In genomic region chr3:173970206-173970605, GRCh38 we compare ENCODE assay signal across 19 cellular contexts.
DNase-seq lines count a peak whose midpoint lies in the region; ATAC-seq and TF ChIP-seq lines count a peak whose summit lies in the region.
"Had no signal": no experiment of that assay in that cellular context is flagged by ENCODE, and none has a peak within 500 bp of the region (broad histone marks: within the 10 kb centered on the region; RNA-seq: fewer than 3 reads in every experiment).

No MANE protein-coding gene starts in this region.

- no peak overlapping the region for H3K27ac ChIP-seq in foreskin keratinocyte
- H3K27ac ChIP-seq: C4-2B had no signal

- H3K4me3 ChIP-seq in AG10803 (ENCODE audit: low read length) (no peak overlapping the region), fibroblast of villous mesenchyme (ENCODE audit: low read depth, low read length) (no peak overlapping the region)
- H3K4me3 ChIP-seq: GM12878 had no signal

- H3K4me1 ChIP-seq in foreskin keratinocyte: no peaks in the 10 kb centered on the region

- ATAC-seq in foreskin keratinocyte (no peak), GM19467 (IDR thresholded peaks at IDR 0.05; ENCODE audit: unreplicated experiment) (no peak)
- ATAC-seq: GM12878, PC-3 had no signal

- H3K27me3 ChIP-seq in foreskin keratinocyte: no peaks in the 10 kb centered on the region

- TF ChIP-seq CTCF in AG10803 (conservative IDR thresholded peaks at IDR 0.05; ENCODE audit: low read length) (no peak), fibroblast of villous mesenchyme (IDR thresholded peaks at IDR 0.05; ENCODE audit: insufficient read depth, low read depth, low read length) (no peak), foreskin keratinocyte (conservative IDR thresholded peaks at IDR 0.05) (no peak)

- peak; percentile 34 for DNase-seq in AG10803 (ENCODE audit: low read depth)
- peak; percentile 94 for DNase-seq in DMS79 treated with DMSO at 0.1 percent for 48 hours (lab: John Stamatoyannopoulos, UW)
- DNase-seq in NCI-H1092 (lab: John Stamatoyannopoulos, UW): peak; percentile 12
- peak; percentile 11 for DNase-seq in fibroblast of villous mesenchyme (ENCODE audit: low read depth)
- no peak for DNase-seq in HT-29 (ENCODE audit: low spot score)
- DNase-seq in foreskin keratinocyte: no peak
- no peak for DNase-seq in NCI-H187 (lab: John Stamatoyannopoulos, UW)
- DNase-seq: GF-D8, H9, NCI-H1436, NCI-H226, NCI-H524, NCI-H82, PC-3, RPMI8226, SHP77 treated with DMSO at 0.1 percent for 48 hours had no signal

Comparison
In these comparisons a context has a peak if more than half of its experiments do, and no peak if none do; other contexts are left out.
1. DNase-seq: peak in AG10803 (single experiment), DMS79 treated with DMSO at 0.1 percent for 48 hours (single experiment), NCI-H1092 (single experiment) and fibroblast of villous mesenchyme (single experiment); none in HT-29 (single experiment), foreskin keratinocyte (0 of 2) and NCI-H187 (0 of 2).